Comparison of ENCODE assay signal across 24 cellular contexts in the genomic region with DNA sequence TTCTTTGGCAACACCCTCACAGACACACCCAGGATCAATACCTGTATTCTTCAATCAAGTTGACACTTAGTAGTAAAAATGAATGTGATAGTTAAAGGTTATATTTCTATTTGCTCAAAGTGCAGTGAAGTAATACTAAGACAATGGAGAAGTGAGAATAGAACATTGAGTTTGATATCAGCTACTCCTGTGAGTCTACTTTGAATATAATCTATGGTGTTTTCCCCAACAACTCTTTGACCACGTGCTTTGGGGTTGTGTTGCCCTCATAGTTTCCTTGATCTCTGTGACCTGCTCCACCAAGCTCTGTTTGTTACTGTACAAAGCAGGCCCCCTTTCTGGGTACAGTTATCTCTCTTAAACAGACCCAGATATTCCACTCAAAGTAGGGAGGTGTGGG.
"Had no signal": no experiment of that assay in that cellular context is flagged by ENCODE, and none has a peak within 500 bp of the region (broad histone marks: within the 10 kb centered on the region; RNA-seq: fewer than 3 reads in every experiment).

No MANE protein-coding gene starts in this region.

- H3K27ac Mint-ChIP-seq: stimulated activated effector memory CD8-positive, alpha-beta T cell treated with anti-CD3 and anti-CD28 coated beads, Interleukin-12 subunit alpha, Interleukin-12 subunit beta, amount 100 ng/mL, for 72 hours; stimulated activated naive CD8-positive, alpha-beta T cell treated with anti-CD3 and anti-CD28 coated beads, Interleukin-15, amount 100 ng/mL, for 72 hours; stimulated activated naive CD8-positive, alpha-beta T cell treated with anti-CD3 and anti-CD28 coated beads, Interleukin-15, Interleukin-2, amounts not matched to agents 100 ng/mL and 50 ng/mL, for 24 hours; type B pancreatic cell had no signal

- DNase-seq: stimulated activated CD4-positive, alpha-beta T cell treated with anti-CD3 and anti-CD28 coated beads, Interleukin-2, amount 100 ng/mL, for 24 hours; stimulated activated CD4-positive, alpha-beta T cell treated with anti-CD3 and anti-CD28 coated beads, Interleukin-2, amount 100 ng/mL, for 48 hours; stimulated activated CD4-positive, alpha-beta T cell treated with anti-CD3 and anti-CD28 coated beads, Interleukin-4, amount 100 ng/mL, for 1 hour; stimulated activated CD4-positive, alpha-beta T cell treated with anti-CD3 and anti-CD28 coated beads, Interleukin-4, amount 100 ng/mL, for 24 hours; stimulated activated CD4-positive, alpha-beta T cell treated with anti-CD3 and anti-CD28 coated beads, Interleukin-4, amount 100 ng/mL, for 4 hours; stimulated activated CD8-positive, alpha-beta memory T cell treated with anti-CD3 and anti-CD28 coated beads, Interleukin-4, amount 100 ng/mL, for 48 hours; stimulated activated naive CD4-positive, alpha-beta T cell; stimulated activated naive CD4-positive, alpha-beta T cell treated with Interleukin-2 at 50 U/mL for 16 hours; stimulated activated naive CD8-positive, alpha-beta T cell treated with anti-CD3 and anti-CD28 coated beads, Interleukin-15, amount 100 ng/mL, for 72 hours; stimulated activated naive CD8-positive, alpha-beta T cell treated with anti-CD3 and anti-CD28 coated beads, Interleukin-15, Interleukin-2, amounts not matched to agents 100 U/mL and 50 U/mL, for 24 hours; stomach; substantia nigra; testis; thyroid gland; tibial artery; transverse colon; trophoblast cell; upper lobe of left lung; upper lobe of right lung; uterus had no signal

- FAIRE-seq: urothelium cell line had no signal

- H3K36me3 Mint-ChIP-seq: stimulated activated effector memory CD8-positive, alpha-beta T cell treated with anti-CD3 and anti-CD28 coated beads, Interleukin-12 subunit alpha, Interleukin-12 subunit beta, amount 100 ng/mL, for 72 hours; type B pancreatic cell had no signal

- H3K9me3 Mint-ChIP-seq: stimulated activated effector memory CD8-positive, alpha-beta T cell treated with anti-CD3 and anti-CD28 coated beads, Interleukin-12 subunit alpha, Interleukin-12 subunit beta, amount 100 ng/mL, for 72 hours; stimulated activated naive CD8-positive, alpha-beta T cell treated with anti-CD3 and anti-CD28 coated beads, Interleukin-15, amount 100 ng/mL, for 72 hours; stimulated activated naive CD8-positive, alpha-beta T cell treated with anti-CD3 and anti-CD28 coated beads, Interleukin-15, Interleukin-2, amounts not matched to agents 100 ng/mL and 50 ng/mL, for 24 hours; type B pancreatic cell had no signal

- ATAC-seq: stimulated activated effector memory CD8-positive, alpha-beta T cell treated with anti-CD3 and anti-CD28 coated beads, Interleukin-12 subunit alpha, Interleukin-12 subunit beta, amount 100 ng/mL, for 72 hours; stimulated activated naive CD8-positive, alpha-beta T cell treated with anti-CD3 and anti-CD28 coated beads, Interleukin-15, amount 100 ng/mL, for 72 hours; stimulated activated naive CD8-positive, alpha-beta T cell treated with anti-CD3 and anti-CD28 coated beads, Interleukin-15, Interleukin-2, amounts not matched to agents 100 U/mL and 50 U/mL, for 24 hours; upper lobe of right lung had no signal

- H3K4me3 Mint-ChIP-seq: stimulated activated effector memory CD8-positive, alpha-beta T cell treated with anti-CD3 and anti-CD28 coated beads, Interleukin-12 subunit alpha, Interleukin-12 subunit beta, amount 100 ng/mL, for 72 hours; stimulated activated naive CD8-positive, alpha-beta T cell treated with anti-CD3 and anti-CD28 coated beads, Interleukin-15, amount 100 ng/mL, for 72 hours; stimulated activated naive CD8-positive, alpha-beta T cell treated with anti-CD3 and anti-CD28 coated beads, Interleukin-15, Interleukin-2, amounts not matched to agents 100 ng/mL and 50 ng/mL, for 24 hours; type B pancreatic cell had no signal

- H3K4me1 Mint-ChIP-seq: stimulated activated effector memory CD8-positive, alpha-beta T cell treated with anti-CD3 and anti-CD28 coated beads, Interleukin-12 subunit alpha, Interleukin-12 subunit beta, amount 100 ng/mL, for 72 hours; stimulated activated naive CD8-positive, alpha-beta T cell treated with anti-CD3 and anti-CD28 coated beads, Interleukin-15, amount 100 ng/mL, for 72 hours had no signal
